ENCODE assay signal across 16 cellular contexts in genomic region chr16:79185681-79186080, GRCh38.
DNase-seq lines count a peak whose midpoint lies in the region; TF ChIP-seq lines count a peak whose summit lies in the region.
"Had no signal": no experiment of that assay in that cellular context is flagged by ENCODE, and none has a peak within 500 bp of the region (broad histone marks: within the 10 kb centered on the region; RNA-seq: fewer than 3 reads in every experiment).

No MANE protein-coding gene starts in this region.

- H2BK15ac ChIP-seq in neuronal stem cell (ENCODE audit: low read length): no peak overlapping the region

- H2BK5ac ChIP-seq in neuronal stem cell (ENCODE audit: low read length): no peak overlapping the region

- H3K36me3 Mint-ChIP-seq in brain: peaks cover 7% of the 10 kb centered on the region
- H3K36me3 Mint-ChIP-seq: CD14-positive monocyte had no signal

- H3K27me3 Mint-ChIP-seq in brain: peaks cover 6% of the 10 kb centered on the region

- H3K4me1 Mint-ChIP-seq in brain: peaks cover 36% of the 10 kb centered on the region

- no peak for TF ChIP-seq CTCF in left ventricle myocardium inferior (IDR thresholded peaks at IDR 0.05; ENCODE audit: borderline replicate concordance)
- no peak for TF ChIP-seq CTCF in brain (conservative IDR thresholded peaks at IDR 0.05)
- no peak for TF ChIP-seq CTCF in testis (IDR thresholded peaks at IDR 0.05)

- H3K4me3 Mint-ChIP-seq in brain: peak overlapping the region in 1 of 5 experiments; percentile 3
- H3K4me3 Mint-ChIP-seq: CD14-positive monocyte; H9; T-helper 1 cell treated with Interleukin-12 subunit alpha and Interleukin-12 subunit beta and Interleukin-4 antibody, amounts not matched to agents 30 μg/mL and 1 μg/mL, for 36 hours had no signal

- no peak for TF ChIP-seq POLR2A in testis (IDR thresholded peaks at IDR 0.05)

- H3K4me3 ChIP-seq in left ventricle myocardium inferior (no peak overlapping the region), neuronal stem cell (ENCODE audit: low read length in 2 of 2) (no peak overlapping the region), testis (no peak overlapping the region)

- no peaks in the 10 kb centered on the region for H3K79me1 ChIP-seq in neuronal stem cell (ENCODE audit: low read depth, low read length)

- no peak overlapping the region for H3K23ac ChIP-seq in neuronal stem cell (ENCODE audit: low read depth, low read length, poor library complexity)

- H3K9me3 ChIP-seq in left ventricle myocardium inferior (replicated peaks) (peaks cover 13% of the 10 kb centered on the region), neuronal stem cell (replicated peaks in 1 of 2; ENCODE audit: control insufficient read depth in 2 of 2, insufficient read depth in 1 of 2, low read depth in 1 of 2, low read length in 2 of 2) (peaks cover 3 to 13% of the 10 kb centered on the region in 2 donors), testis (no peaks in the 10 kb centered on the region)

- H2AK5ac ChIP-seq in neuronal stem cell (ENCODE audit: low read depth, low read length): no peak overlapping the region

- intact Hi-C loops in left ventricle myocardium inferior (cut with micrococcal nuclease) (no loop called here), cardiac septum (cut with DNase I) (no loop called here), testis (cut with DNase I; ENCODE audit: low total_unique reads) (no loop called here)

- no peak overlapping the region for H2BK12ac ChIP-seq in neuronal stem cell (ENCODE audit: low read length)

- H3K4ac ChIP-seq in neuronal stem cell (ENCODE audit: low read length): no peak overlapping the region

- H3K14ac ChIP-seq in neuronal stem cell (ENCODE audit: low read length): no peak overlapping the region

- H3K27me3 ChIP-seq in left ventricle myocardium inferior (ENCODE audit: low read depth) (no peaks in the 10 kb centered on the region), neuronal stem cell (ENCODE audit: control insufficient read depth in 3 of 3, insufficient read depth in 3 of 3, low read depth in 1 of 3, low read length in 3 of 3) (no peaks in the 10 kb centered on the region), testis (no peaks in the 10 kb centered on the region)

- H2BK120ac ChIP-seq in neuronal stem cell (ENCODE audit: low read depth, low read length): no peak overlapping the region

- H2AFZ ChIP-seq in neuronal stem cell (ENCODE audit: low read length): peak overlapping the region; percentile 15

- no peak overlapping the region for H3K9ac ChIP-seq in neuronal stem cell (ENCODE audit: low read depth, low read length, poor library complexity)

- peaks cover 12 to 25% (median 16%) of the 10 kb centered on the region in 5 experiments for H3K9me3 Mint-ChIP-seq in brain
- H3K9me3 Mint-ChIP-seq: H9 had no signal

- H3K18ac ChIP-seq in neuronal stem cell (ENCODE audit: low read length): no peak overlapping the region

- H3K27ac ChIP-seq in left ventricle myocardium inferior (replicated peaks) (peak overlapping the region; percentile 39), neuronal stem cell (replicated peaks; ENCODE audit: low read length) (no peak overlapping the region), testis (peak overlapping the region in 1 of 2 donors; percentile 48)

- no peak overlapping the region for H4K8ac ChIP-seq in neuronal stem cell (ENCODE audit: low read depth, low read length)

- peak overlapping the region in 3 of 5 experiments; percentile 35 to 61 (median 50) for H3K27ac Mint-ChIP-seq in brain
- H3K27ac Mint-ChIP-seq: H9; IgD-negative memory B cell; T-helper 1 cell treated with Interleukin-12 subunit alpha and Interleukin-12 subunit beta and Interleukin-4 antibody, amounts not matched to agents 30 μg/mL and 1 μg/mL, for 36 hours had no signal

- no peak overlapping the region for H3K4me2 ChIP-seq in neuronal stem cell (ENCODE audit: insufficient read depth, low read length, poor library complexity, severe bottlenecking)

- DNase-seq in left ventricle myocardium inferior (no peak), cardiac septum (ENCODE audit: low spot score) (no peak), NCI-H2171 (lab: John Stamatoyannopoulos, UW) (peak; percentile 53), neuronal stem cell (ENCODE audit: low spot score) (no peak), kidney glomerular epithelial cell (lab: John Stamatoyannopoulos, UW) (no peak), cerebellum (ENCODE audit: low spot score) (no peak), testis (no peak)
- DNase-seq: COR-L47, DMS53, H9, NCI-H2029 treated with DMSO at 0.1 percent for 48 hours, NCI-H226 had no signal

- H3K4me1 ChIP-seq in left ventricle myocardium inferior: peaks cover 11% of the 10 kb centered on the region
- H3K4me1 ChIP-seq in neuronal stem cell (ENCODE audit: control insufficient read depth in 2 of 2, insufficient read depth in 1 of 2, low read depth in 1 of 2, low read length in 2 of 2): peaks cover 9 to 11% of the 10 kb centered on the region in 2 donors
- H3K4me1 ChIP-seq in testis: peaks cover 9% of the 10 kb centered on the region

- H3K36me3 ChIP-seq in left ventricle myocardium inferior (no peaks in the 10 kb centered on the region), neuronal stem cell (replicated peaks in 1 of 2; ENCODE audit: control insufficient read depth in 2 of 2, insufficient read depth in 2 of 2, low read length in 2 of 2) (no peaks in the 10 kb centered on the region), testis (ENCODE audit: low read depth, missing control alignments) (no peaks in the 10 kb centered on the region)

- no peak overlapping the region for H4K91ac ChIP-seq in neuronal stem cell (ENCODE audit: low read depth, low read length, poor library complexity)

- no CpG with 5 or more reads among the region's 4 CpGs for WGBS in neuronal stem cell (ENCODE audit: extremely low coverage in 2 of 2, insufficient read length in 2 of 2, insufficient replicate concordance in 1 of 2), 2 donors
- WGBS in testis, 2 donors: 66 to 72% methylated on average over 4 of the region's 4 CpGs
